In genomic region chr4:37130465-37130864, GRCh38 we compare ENCODE assay signal across 2 cellular contexts.
TF ChIP-seq lines count a peak whose summit lies in the region.

No MANE protein-coding gene starts in this region.

TF ChIP-seq in HCT116, 20 proteins besides CTCF, POLR2A, EP300 and RAD21 (continued from another document):
- TF ChIP-seq, protein P1, sequence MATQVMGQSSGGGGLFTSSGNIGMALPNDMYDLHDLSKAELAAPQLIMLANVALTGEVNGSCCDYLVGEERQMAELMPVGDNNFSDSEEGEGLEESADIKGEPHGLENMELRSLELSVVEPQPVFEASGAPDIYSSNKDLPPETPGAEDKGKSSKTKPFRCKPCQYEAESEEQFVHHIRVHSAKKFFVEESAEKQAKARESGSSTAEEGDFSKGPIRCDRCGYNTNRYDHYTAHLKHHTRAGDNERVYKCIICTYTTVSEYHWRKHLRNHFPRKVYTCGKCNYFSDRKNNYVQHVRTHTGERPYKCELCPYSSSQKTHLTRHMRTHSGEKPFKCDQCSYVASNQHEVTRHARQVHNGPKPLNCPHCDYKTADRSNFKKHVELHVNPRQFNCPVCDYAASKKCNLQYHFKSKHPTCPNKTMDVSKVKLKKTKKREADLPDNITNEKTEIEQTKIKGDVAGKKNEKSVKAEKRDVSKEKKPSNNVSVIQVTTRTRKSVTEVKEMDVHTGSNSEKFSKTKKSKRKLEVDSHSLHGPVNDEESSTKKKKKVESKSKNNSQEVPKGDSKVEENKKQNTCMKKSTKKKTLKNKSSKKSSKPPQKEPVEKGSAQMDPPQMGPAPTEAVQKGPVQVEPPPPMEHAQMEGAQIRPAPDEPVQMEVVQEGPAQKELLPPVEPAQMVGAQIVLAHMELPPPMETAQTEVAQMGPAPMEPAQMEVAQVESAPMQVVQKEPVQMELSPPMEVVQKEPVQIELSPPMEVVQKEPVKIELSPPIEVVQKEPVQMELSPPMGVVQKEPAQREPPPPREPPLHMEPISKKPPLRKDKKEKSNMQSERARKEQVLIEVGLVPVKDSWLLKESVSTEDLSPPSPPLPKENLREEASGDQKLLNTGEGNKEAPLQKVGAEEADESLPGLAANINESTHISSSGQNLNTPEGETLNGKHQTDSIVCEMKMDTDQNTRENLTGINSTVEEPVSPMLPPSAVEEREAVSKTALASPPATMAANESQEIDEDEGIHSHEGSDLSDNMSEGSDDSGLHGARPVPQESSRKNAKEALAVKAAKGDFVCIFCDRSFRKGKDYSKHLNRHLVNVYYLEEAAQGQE (IDR thresholded peaks at IDR 0.05; ENCODE audit: low read depth): no peak
- TF ChIP-seq CBX3 (IDR thresholded peaks at IDR 0.05; ENCODE audit: low read depth): no peak
- no peak for TF ChIP-seq FOSL1 (IDR thresholded peaks at IDR 0.05; ENCODE audit: low read depth)
- no peak for TF ChIP-seq SRF (IDR thresholded peaks at IDR 0.05; ENCODE audit: low read depth)
- no peak for TF ChIP-seq SP1 (IDR thresholded peaks at IDR 0.05; ENCODE audit: low read depth)
- no peak for TF ChIP-seq ZFX (IDR thresholded peaks at IDR 0.05)
- TF ChIP-seq EGR1 (IDR thresholded peaks at IDR 0.05; ENCODE audit: low read depth): no peak
- TF ChIP-seq POLR2AphosphoS5 (IDR thresholded peaks at IDR 0.05; ENCODE audit: low read depth, low read length): no peak
- no peak for TF ChIP-seq EZH2phosphoT487 (IDR thresholded peaks at IDR 0.05; ENCODE audit: borderline replicate concordance)
- TF ChIP-seq, protein P2, sequence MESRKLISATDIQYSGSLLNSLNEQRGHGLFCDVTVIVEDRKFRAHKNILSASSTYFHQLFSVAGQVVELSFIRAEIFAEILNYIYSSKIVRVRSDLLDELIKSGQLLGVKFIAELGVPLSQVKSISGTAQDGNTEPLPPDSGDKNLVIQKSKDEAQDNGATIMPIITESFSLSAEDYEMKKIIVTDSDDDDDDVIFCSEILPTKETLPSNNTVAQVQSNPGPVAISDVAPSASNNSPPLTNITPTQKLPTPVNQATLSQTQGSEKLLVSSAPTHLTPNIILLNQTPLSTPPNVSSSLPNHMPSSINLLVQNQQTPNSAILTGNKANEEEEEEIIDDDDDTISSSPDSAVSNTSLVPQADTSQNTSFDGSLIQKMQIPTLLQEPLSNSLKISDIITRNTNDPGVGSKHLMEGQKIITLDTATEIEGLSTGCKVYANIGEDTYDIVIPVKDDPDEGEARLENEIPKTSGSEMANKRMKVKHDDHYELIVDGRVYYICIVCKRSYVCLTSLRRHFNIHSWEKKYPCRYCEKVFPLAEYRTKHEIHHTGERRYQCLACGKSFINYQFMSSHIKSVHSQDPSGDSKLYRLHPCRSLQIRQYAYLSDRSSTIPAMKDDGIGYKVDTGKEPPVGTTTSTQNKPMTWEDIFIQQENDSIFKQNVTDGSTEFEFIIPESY (IDR thresholded peaks at IDR 0.05; ENCODE audit: extremely low read depth, insufficient replicate concordance, low read length): no peak
- TF ChIP-seq SIN3A (IDR thresholded peaks at IDR 0.05; ENCODE audit: low read depth): no peak
- no peak for TF ChIP-seq TCF7L2 (IDR thresholded peaks at IDR 0.05; ENCODE audit: borderline replicate concordance, extremely low read depth, insufficient read depth, insufficient read length)
- no peak for TF ChIP-seq ZNF274 (IDR thresholded peaks at IDR 0.05; ENCODE audit: low read depth, low read length)

TF ChIP-seq in WTC11, 78 proteins besides CTCF, POLR2A, EP300 and RAD21 (continued from another document):
- TF ChIP-seq, protein P3, sequence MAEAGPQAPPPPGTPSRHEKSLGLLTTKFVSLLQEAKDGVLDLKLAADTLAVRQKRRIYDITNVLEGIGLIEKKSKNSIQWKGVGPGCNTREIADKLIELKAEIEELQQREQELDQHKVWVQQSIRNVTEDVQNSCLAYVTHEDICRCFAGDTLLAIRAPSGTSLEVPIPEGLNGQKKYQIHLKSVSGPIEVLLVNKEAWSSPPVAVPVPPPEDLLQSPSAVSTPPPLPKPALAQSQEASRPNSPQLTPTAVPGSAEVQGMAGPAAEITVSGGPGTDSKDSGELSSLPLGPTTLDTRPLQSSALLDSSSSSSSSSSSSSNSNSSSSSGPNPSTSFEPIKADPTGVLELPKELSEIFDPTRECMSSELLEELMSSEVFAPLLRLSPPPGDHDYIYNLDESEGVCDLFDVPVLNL (CRISPR knock-in tag; IDR thresholded peaks at IDR 0.05; ENCODE audit: borderline replicate concordance, low read depth): no peak
- TF ChIP-seq MAX (CRISPR knock-in tag; IDR thresholded peaks at IDR 0.05) (no peak), MYBL2 (CRISPR knock-in tag; IDR thresholded peaks at IDR 0.05) (no peak), NFATC4 (CRISPR knock-in tag; IDR thresholded peaks at IDR 0.05) (no peak), GTF2I (CRISPR knock-in tag; conservative IDR thresholded peaks at IDR 0.05) (no peak), TP53 (CRISPR knock-in tag; IDR thresholded peaks at IDR 0.05) (no peak), ZNF416 (CRISPR knock-in tag; IDR thresholded peaks at IDR 0.05) (no peak), HMGA2 (CRISPR knock-in tag; IDR thresholded peaks at IDR 0.05) (no peak), ELF4 (CRISPR knock-in tag; IDR thresholded peaks at IDR 0.05; ENCODE audit: low read depth) (no peak), CBFB (CRISPR knock-in tag; IDR thresholded peaks at IDR 0.05; ENCODE audit: low read depth) (no peak), PRRX2 (CRISPR knock-in tag; IDR thresholded peaks at IDR 0.05) (no peak), JUN (CRISPR knock-in tag; IDR thresholded peaks at IDR 0.05) (no peak), TEAD4 (CRISPR knock-in tag; IDR thresholded peaks at IDR 0.05) (no peak)
- TF ChIP-seq, protein P4, sequence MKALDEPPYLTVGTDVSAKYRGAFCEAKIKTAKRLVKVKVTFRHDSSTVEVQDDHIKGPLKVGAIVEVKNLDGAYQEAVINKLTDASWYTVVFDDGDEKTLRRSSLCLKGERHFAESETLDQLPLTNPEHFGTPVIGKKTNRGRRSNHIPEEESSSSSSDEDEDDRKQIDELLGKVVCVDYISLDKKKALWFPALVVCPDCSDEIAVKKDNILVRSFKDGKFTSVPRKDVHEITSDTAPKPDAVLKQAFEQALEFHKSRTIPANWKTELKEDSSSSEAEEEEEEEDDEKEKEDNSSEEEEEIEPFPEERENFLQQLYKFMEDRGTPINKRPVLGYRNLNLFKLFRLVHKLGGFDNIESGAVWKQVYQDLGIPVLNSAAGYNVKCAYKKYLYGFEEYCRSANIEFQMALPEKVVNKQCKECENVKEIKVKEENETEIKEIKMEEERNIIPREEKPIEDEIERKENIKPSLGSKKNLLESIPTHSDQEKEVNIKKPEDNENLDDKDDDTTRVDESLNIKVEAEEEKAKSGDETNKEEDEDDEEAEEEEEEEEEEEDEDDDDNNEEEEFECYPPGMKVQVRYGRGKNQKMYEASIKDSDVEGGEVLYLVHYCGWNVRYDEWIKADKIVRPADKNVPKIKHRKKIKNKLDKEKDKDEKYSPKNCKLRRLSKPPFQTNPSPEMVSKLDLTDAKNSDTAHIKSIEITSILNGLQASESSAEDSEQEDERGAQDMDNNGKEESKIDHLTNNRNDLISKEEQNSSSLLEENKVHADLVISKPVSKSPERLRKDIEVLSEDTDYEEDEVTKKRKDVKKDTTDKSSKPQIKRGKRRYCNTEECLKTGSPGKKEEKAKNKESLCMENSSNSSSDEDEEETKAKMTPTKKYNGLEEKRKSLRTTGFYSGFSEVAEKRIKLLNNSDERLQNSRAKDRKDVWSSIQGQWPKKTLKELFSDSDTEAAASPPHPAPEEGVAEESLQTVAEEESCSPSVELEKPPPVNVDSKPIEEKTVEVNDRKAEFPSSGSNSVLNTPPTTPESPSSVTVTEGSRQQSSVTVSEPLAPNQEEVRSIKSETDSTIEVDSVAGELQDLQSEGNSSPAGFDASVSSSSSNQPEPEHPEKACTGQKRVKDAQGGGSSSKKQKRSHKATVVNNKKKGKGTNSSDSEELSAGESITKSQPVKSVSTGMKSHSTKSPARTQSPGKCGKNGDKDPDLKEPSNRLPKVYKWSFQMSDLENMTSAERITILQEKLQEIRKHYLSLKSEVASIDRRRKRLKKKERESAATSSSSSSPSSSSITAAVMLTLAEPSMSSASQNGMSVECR (CRISPR knock-in tag; IDR thresholded peaks at IDR 0.05; ENCODE audit: borderline replicate concordance): no peak
- TF ChIP-seq, protein P5, sequence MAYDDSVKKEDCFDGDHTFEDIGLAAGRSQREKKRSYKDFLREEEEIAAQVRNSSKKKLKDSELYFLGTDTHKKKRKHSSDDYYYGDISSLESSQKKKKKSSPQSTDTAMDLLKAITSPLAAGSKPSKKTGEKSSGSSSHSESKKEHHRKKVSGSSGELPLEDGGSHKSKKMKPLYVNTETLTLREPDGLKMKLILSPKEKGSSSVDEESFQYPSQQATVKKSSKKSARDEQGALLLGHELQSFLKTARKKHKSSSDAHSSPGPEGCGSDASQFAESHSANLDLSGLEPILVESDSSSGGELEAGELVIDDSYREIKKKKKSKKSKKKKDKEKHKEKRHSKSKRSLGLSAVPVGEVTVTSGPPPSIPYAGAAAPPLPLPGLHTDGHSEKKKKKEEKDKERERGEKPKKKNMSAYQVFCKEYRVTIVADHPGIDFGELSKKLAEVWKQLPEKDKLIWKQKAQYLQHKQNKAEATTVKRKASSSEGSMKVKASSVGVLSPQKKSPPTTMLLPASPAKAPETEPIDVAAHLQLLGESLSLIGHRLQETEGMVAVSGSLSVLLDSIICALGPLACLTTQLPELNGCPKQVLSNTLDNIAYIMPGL (CRISPR knock-in tag; IDR thresholded peaks at IDR 0.05): no peak
